8 cellular contexts compared by ENCODE assay signal in the genomic region with DNA sequence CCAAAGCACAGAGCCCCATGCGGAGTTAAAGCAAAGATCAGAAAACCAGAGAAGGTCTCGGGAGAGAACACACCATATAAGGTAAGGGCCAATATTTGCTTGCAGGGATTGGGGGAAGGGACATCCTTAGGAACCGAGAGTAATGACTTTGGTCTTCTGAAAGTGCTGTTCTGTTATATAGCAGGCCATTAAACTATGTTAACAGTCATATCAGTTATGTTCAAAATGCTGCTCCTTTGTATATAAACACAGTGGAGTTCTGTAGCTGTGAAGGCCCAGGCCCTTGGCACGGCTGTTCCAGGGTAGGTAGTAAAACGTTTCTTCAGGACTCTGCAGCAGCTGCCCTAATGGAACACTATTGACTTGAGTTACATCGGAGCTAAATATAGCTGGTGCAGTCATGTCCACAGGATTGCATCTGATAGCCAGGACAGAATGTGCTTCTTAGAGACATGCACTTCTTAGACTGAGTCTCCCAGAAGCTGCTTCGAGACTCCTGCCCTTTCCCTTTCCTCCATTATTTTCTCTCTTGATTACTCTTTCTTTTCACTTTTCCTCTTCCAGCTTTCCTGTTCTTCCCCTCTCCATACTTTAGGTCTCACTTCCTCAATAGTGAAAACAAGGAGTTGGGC.
A peak's percentile ranks its signal among the peaks of the same experiment; 100 is the strongest.
DNase-seq lines count a peak whose midpoint lies in the region; ATAC-seq and TF ChIP-seq lines count a peak whose summit lies in the region.

No MANE protein-coding gene starts in this region.

- intact Hi-C loops in activated B cell treated with CpG ODN at 0.5 μM for 24 hours (cut with micrococcal nuclease) = no loop called here

- POLR2A ChIA-PET in activated B cell treated with CpG ODN at 0.5 μM for 24 hours (lab: Charles Lee) = interaction anchor here (1.2 kb wide), 2 partner anchors 10 to 17 kb away, joined by 3 to 6 read pairs; no protein-coding TSS in a partner anchor

- no peaks in the 10 kb centered on the region for H3K27me3 ChIP-seq in stomach smooth muscle (ENCODE audit: control insufficient read depth in 1 of 2, insufficient read depth in 2 of 2, low read length in 2 of 2)

- no peak for TF ChIP-seq CTCF in activated B cell treated with CpG ODN at 0.5 μM for 24 hours (IDR thresholded peaks at IDR 0.05)

- no peaks in the 10 kb centered on the region for H3K9me3 ChIP-seq in stomach smooth muscle (ENCODE audit: control insufficient read depth in 2 of 2, low read length in 2 of 2)

- H3K4me1 Mint-ChIP-seq in activated B cell treated with CpG ODN at 0.5 μM for 24 hours = peaks cover 93% of the 10 kb centered on the region

- peak overlapping the region; percentile 96 for H3K27ac ChIP-seq in stomach smooth muscle (ENCODE audit: low read length)

- peaks cover 66% of the 10 kb centered on the region for H3K4me1 ChIP-seq in stomach smooth muscle (ENCODE audit: control insufficient read depth, insufficient read depth, low read length)

- H3K36me3 Mint-ChIP-seq in activated B cell treated with CpG ODN at 0.5 μM for 24 hours (ENCODE audit: low read depth) = peaks cover 53% of the 10 kb centered on the region

- no peak overlapping the region for H3K4me3 ChIP-seq in stomach smooth muscle (ENCODE audit: low read length in 2 of 2)

- H3K9ac ChIP-seq in stomach smooth muscle (ENCODE audit: low read length in 2 of 2) = peak overlapping the region; percentile 62 to 72

- peaks cover 6% of the 10 kb centered on the region for H3K9me3 Mint-ChIP-seq in activated B cell treated with CpG ODN at 0.5 μM for 24 hours

- ATAC-seq in HG02798 (IDR thresholded peaks at IDR 0.05; ENCODE audit: poor library complexity, unreplicated experiment) (peak; percentile 24), activated B cell treated with CpG ODN at 0.5 μM for 24 hours (ENCODE audit: low read depth) (no peak)

- H3K27ac Mint-ChIP-seq in activated B cell treated with CpG ODN at 0.5 μM for 24 hours = peak overlapping the region; percentile 70

- H3K27me3 Mint-ChIP-seq in activated B cell treated with CpG ODN at 0.5 μM for 24 hours = no peaks in the 10 kb centered on the region

- no peak overlapping the region for H3K4me3 Mint-ChIP-seq in activated B cell treated with CpG ODN at 0.5 μM for 24 hours

- H3K36me3 ChIP-seq in stomach smooth muscle (ENCODE audit: control insufficient read depth in 2 of 2, insufficient read depth in 2 of 2, low read length in 2 of 2) = peaks cover 0 to 8% of the 10 kb centered on the region in 2 donors

- CTCF ChIA-PET in activated B cell treated with CpG ODN at 0.5 μM for 24 hours (lab: Charles Lee) = no interaction called here

- DNase-seq in activated B cell treated with CpG ODN at 0.5 μM for 24 hours = no peak
- DNase-seq in iris pigment epithelial cell (ENCODE audit: low read depth) = peak; percentile 17
- DNase-seq in H4 (ENCODE audit: low spot score) = no peak
- DNase-seq in germinal center (ENCODE audit: low spot score) = no peak
- no peak for DNase-seq in stimulated activated CD4-positive, alpha-beta T cell treated with anti-CD3 and anti-CD28 coated beads, Interleukin-15, amount 100 ng/mL, for 24 hours
- no peak for DNase-seq in NK-92 (lab: John Stamatoyannopoulos, UW; ENCODE audit: unreplicated experiment)
